ENCODE assay signal across 1 cellular context in the genomic region with DNA sequence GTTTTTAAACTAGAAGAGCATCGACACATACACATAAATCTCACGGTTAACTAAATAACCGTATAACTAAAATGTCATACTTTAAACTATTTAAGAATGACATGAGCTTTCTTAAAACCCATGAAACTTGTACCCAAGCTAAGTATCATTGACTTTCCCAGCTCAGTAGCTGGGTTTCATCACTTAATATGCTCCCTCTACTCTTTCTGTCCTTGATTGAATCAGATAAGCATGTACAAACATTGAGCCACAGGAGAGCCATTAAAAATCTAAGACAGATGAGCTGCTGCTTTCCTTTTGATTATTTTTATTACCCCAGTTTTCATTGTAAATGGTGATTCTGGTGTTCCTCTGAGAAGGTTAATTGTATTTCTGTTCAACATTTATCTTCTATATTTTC.
TF ChIP-seq lines count a peak whose summit lies in the region.

No MANE protein-coding gene starts in this region.

TF ChIP-seq in HEK293, 187 proteins besides CTCF, POLR2A, EP300 and RAD21 (continued from another document and continues in another):
- TF ChIP-seq ZSCAN5A (tag by site-specific recombination; IDR thresholded peaks at IDR 0.05): no peak
- TF ChIP-seq ZNF596 (tag by site-specific recombination; IDR thresholded peaks at IDR 0.05): peak; percentile 93
- peak; percentile 65; the same call in 1 of the 2 replicates for TF ChIP-seq ZBTB8A (tag by site-specific recombination; IDR thresholded peaks at IDR 0.05)
- TF ChIP-seq, protein P1, sequence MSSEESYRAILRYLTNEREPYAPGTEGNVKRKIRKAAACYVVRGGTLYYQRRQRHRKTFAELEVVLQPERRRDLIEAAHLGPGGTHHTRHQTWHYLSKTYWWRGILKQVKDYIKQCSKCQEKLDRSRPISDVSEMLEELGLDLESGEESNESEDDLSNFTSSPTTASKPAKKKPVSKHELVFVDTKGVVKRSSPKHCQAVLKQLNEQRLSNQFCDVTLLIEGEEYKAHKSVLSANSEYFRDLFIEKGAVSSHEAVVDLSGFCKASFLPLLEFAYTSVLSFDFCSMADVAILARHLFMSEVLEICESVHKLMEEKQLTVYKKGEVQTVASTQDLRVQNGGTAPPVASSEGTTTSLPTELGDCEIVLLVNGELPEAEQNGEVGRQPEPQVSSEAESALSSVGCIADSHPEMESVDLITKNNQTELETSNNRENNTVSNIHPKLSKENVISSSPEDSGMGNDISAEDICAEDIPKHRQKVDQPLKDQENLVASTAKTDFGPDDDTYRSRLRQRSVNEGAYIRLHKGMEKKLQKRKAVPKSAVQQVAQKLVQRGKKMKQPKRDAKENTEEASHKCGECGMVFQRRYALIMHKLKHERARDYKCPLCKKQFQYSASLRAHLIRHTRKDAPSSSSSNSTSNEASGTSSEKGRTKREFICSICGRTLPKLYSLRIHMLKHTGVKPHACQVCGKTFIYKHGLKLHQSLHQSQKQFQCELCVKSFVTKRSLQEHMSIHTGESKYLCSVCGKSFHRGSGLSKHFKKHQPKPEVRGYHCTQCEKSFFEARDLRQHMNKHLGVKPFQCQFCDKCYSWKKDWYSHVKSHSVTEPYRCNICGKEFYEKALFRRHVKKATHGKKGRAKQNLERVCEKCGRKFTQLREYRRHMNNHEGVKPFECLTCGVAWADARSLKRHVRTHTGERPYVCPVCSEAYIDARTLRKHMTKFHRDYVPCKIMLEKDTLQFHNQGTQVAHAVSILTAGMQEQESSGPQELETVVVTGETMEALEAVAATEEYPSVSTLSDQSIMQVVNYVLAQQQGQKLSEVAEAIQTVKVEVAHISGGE (tag by site-specific recombination; conservative IDR thresholded peaks at IDR 0.05; ENCODE audit: low read depth): 0 out of 2 replicates have a peak, but pooled peaks have one; percentile 24
- no peak for TF ChIP-seq ZNF747 (tag by site-specific recombination; IDR thresholded peaks at IDR 0.05)
- no peak for TF ChIP-seq ZNF510 (tag by site-specific recombination; IDR thresholded peaks at IDR 0.05; ENCODE audit: insufficient replicate concordance)
- no peak for TF ChIP-seq ZNF311 (tag by site-specific recombination; IDR thresholded peaks at IDR 0.05; ENCODE audit: borderline replicate concordance)
- peak; percentile 73 for TF ChIP-seq GLIS1 (tag by site-specific recombination; IDR thresholded peaks at IDR 0.05)
- TF ChIP-seq ZNF26 (tag by site-specific recombination; IDR thresholded peaks at IDR 0.05): no peak
- TF ChIP-seq ZNF473 (tag by site-specific recombination; IDR thresholded peaks at IDR 0.05): no peak
- TF ChIP-seq ZNF785 (tag by site-specific recombination; IDR thresholded peaks at IDR 0.05): no peak
- TF ChIP-seq ZBTB10 (tag by site-specific recombination; IDR thresholded peaks at IDR 0.05): no peak
- TF ChIP-seq KLF8 (tag by site-specific recombination; IDR thresholded peaks at IDR 0.05): peak; percentile 31
- peak; percentile 94 for TF ChIP-seq OVOL3 (tag by site-specific recombination; IDR thresholded peaks at IDR 0.05)
- TF ChIP-seq ZNF23 (tag by site-specific recombination; IDR thresholded peaks at IDR 0.05; ENCODE audit: borderline replicate concordance): no peak
- TF ChIP-seq ZNF513 (tag by site-specific recombination; IDR thresholded peaks at IDR 0.05): peak; percentile 38; the same call in 1 of the 2 replicates
- TF ChIP-seq ELK4 (IDR thresholded peaks at IDR 0.05; ENCODE audit: borderline replicate concordance, low read depth, low read length): no peak
- TF ChIP-seq, protein P2, sequence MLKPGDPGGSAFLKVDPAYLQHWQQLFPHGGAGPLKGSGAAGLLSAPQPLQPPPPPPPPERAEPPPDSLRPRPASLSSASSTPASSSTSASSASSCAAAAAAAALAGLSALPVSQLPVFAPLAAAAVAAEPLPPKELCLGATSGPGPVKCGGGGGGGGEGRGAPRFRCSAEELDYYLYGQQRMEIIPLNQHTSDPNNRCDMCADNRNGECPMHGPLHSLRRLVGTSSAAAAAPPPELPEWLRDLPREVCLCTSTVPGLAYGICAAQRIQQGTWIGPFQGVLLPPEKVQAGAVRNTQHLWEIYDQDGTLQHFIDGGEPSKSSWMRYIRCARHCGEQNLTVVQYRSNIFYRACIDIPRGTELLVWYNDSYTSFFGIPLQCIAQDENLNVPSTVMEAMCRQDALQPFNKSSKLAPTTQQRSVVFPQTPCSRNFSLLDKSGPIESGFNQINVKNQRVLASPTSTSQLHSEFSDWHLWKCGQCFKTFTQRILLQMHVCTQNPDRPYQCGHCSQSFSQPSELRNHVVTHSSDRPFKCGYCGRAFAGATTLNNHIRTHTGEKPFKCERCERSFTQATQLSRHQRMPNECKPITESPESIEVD (tag by site-specific recombination; IDR thresholded peaks at IDR 0.05): peak; percentile 99
- TF ChIP-seq KLF17 (tag by site-specific recombination; IDR thresholded peaks at IDR 0.05): peak; percentile 74; the same call in 1 of the 2 replicates
- no peak for TF ChIP-seq PRDM10 (tag by site-specific recombination; IDR thresholded peaks at IDR 0.05)
- no peak for TF ChIP-seq SALL2 (tag by site-specific recombination; IDR thresholded peaks at IDR 0.05; ENCODE audit: borderline replicate concordance)
- no peak for TF ChIP-seq ZNF175 (tag by site-specific recombination; IDR thresholded peaks at IDR 0.05)
- no peak for TF ChIP-seq KLF7 (tag by site-specific recombination; IDR thresholded peaks at IDR 0.05; ENCODE audit: borderline replicate concordance)
- no peak for TF ChIP-seq YY2 (tag by site-specific recombination; IDR thresholded peaks at IDR 0.05)
- 0 out of 2 replicates have a peak, but pooled peaks have one; percentile 61 for TF ChIP-seq ZNF10 (tag by site-specific recombination; IDR thresholded peaks at IDR 0.05)
- TF ChIP-seq ZSCAN16 (tag by site-specific recombination; IDR thresholded peaks at IDR 0.05): no peak
- TF ChIP-seq, protein P3, sequence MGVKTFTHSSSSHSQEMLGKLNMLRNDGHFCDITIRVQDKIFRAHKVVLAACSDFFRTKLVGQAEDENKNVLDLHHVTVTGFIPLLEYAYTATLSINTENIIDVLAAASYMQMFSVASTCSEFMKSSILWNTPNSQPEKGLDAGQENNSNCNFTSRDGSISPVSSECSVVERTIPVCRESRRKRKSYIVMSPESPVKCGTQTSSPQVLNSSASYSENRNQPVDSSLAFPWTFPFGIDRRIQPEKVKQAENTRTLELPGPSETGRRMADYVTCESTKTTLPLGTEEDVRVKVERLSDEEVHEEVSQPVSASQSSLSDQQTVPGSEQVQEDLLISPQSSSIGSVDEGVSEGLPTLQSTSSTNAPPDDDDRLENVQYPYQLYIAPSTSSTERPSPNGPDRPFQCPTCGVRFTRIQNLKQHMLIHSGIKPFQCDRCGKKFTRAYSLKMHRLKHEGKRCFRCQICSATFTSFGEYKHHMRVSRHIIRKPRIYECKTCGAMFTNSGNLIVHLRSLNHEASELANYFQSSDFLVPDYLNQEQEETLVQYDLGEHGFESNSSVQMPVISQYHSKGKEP (tag by site-specific recombination; IDR thresholded peaks at IDR 0.05): peak; percentile 90
- TF ChIP-seq ZNF621 (tag by site-specific recombination; IDR thresholded peaks at IDR 0.05): no peak
- no peak for TF ChIP-seq ZNF266 (tag by site-specific recombination; IDR thresholded peaks at IDR 0.05; ENCODE audit: low read depth)
- TF ChIP-seq ZNF174 (tag by site-specific recombination; IDR thresholded peaks at IDR 0.05): no peak
- no peak for TF ChIP-seq ZNF133 (tag by site-specific recombination; IDR thresholded peaks at IDR 0.05)
- TF ChIP-seq, protein P4, sequence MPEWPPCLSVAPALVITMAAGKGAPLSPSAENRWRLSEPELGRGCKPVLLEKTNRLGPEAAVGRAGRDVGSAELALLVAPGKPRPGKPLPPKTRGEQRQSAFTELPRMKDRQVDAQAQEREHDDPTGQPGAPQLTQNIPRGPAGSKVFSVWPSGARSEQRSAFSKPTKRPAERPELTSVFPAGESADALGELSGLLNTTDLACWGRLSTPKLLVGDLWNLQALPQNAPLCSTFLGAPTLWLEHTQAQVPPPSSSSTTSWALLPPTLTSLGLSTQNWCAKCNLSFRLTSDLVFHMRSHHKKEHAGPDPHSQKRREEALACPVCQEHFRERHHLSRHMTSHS (tag by site-specific recombination; IDR thresholded peaks at IDR 0.05): peak; percentile 49; the same call in 1 of the 2 replicates
